11 cellular contexts compared by ENCODE assay signal in the genomic region with DNA sequence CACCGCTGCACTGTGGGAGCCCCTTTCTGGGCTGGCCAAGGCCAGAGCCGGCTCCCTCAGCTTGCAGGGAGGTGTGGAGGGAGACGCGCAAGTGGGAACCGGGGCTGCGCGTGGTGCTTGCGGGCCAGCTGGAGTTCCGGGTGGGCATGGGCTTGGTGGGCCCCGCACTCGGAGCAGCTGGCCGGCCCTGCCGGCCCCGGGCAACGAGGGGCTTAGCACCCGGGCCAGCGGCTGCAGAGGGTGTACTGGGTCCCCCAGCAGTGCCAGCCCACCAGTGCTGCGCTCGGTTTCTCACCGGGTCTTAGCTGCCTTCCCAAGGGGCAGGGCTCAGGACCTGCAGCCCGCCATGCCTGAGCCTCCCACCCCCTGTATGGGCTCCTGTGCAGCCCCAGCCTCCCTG. TPM values are rescaled to one million over a fixed set of nuclear protein-coding genes. Genes with fewer than 3 reads are reported as not detected.
"Had no signal": no experiment of that assay in that cellular context is flagged by ENCODE, and none has a peak within 500 bp of the region (broad histone marks: within the 10 kb centered on the region; RNA-seq: fewer than 3 reads in every experiment).

No MANE protein-coding gene starts in this region.

RNA-seq across cellular contexts. Expression of a gene that starts 47.9 kb away (rescaled TPM):
- total RNA-seq: hepatocyte, kidney, kidney epithelial cell, left cardiac atrium, left lobe of liver, left ventricle myocardium inferior, left ventricle myocardium superior, mesenteric fat pad, mesothelial cell of epicardium had no signal
- polyA plus RNA-seq: liver, mammary epithelial cell had no signal
